Comparison of ENCODE assay signal across 23 cellular contexts in genomic region chr3:193335031-193335430, GRCh38. TPM values are rescaled to one million over a fixed set of nuclear protein-coding genes. Genes with fewer than 3 reads are reported as not detected.
"Had no signal": no experiment of that assay in that cellular context is flagged by ENCODE, and none has a peak within 500 bp of the region (broad histone marks: within the 10 kb centered on the region; RNA-seq: fewer than 3 reads in every experiment).

No MANE protein-coding gene starts in this region.

- DNase-seq: activated CD4-positive, alpha-beta memory T cell treated with anti-CD3 and anti-CD28 coated beads for 36 hours; activated CD4-positive, alpha-beta T cell treated with anti-CD3 and anti-CD28 coated beads for 4 hours; activated naive CD4-positive, alpha-beta T cell treated with Interleukin-2 at 50 U/mL for 16 hours; activated naive CD8-positive, alpha-beta T cell treated with anti-CD3 and anti-CD28 coated beads, Interleukin-2, amount 10 ng/mL, durations not matched to agents 7 days and 5 days; amygdala; colonic mucosa; endodermal cell; erythroblast; heart left ventricle; left ventricle myocardium inferior; right cardiac atrium had no signal

- H3K9me3 ChIP-seq: colonic mucosa, gastroesophageal sphincter had no signal

- H3K27me3 Mint-ChIP-seq: brain, progenitor cell of endocrine pancreas had no signal

- H3K9me3 Mint-ChIP-seq: activated CD4-positive, alpha-beta memory T cell treated with anti-CD3 and anti-CD28 coated beads for 36 hours; central memory CD8-positive, alpha-beta T cell; stimulated activated naive CD8-positive, alpha-beta T cell treated with anti-CD3 and anti-CD28 coated beads, Interleukin-15, Interleukin-2, amounts not matched to agents 100 ng/mL and 50 ng/mL, for 24 hours; T-helper 2 cell treated with Interferon-gamma antibody and Interleukin-4, amounts not matched to agents 5 μg/mL and 100 μg/mL, for 36 hours had no signal

- H3K36me3 Mint-ChIP-seq: activated CD4-positive, alpha-beta memory T cell treated with anti-CD3 and anti-CD28 coated beads for 36 hours; activated naive CD8-positive, alpha-beta T cell treated with anti-CD3 and anti-CD28 coated beads, Interleukin-2, amount 10 ng/mL, durations not matched to agents 7 days and 5 days; brain; neural progenitor cell had no signal

- H3K4me1 Mint-ChIP-seq: activated naive CD8-positive, alpha-beta T cell treated with anti-CD3 and anti-CD28 coated beads, Interleukin-2, amount 10 ng/mL, durations not matched to agents 7 days and 5 days; brain; central memory CD8-positive, alpha-beta T cell; neural progenitor cell had no signal

- H3K27ac ChIP-seq: colonic mucosa, gastroesophageal sphincter, heart left ventricle, left ventricle myocardium inferior, neural progenitor cell, tibial nerve had no signal

- H3K4me1 ChIP-seq: colonic mucosa, gastroesophageal sphincter, left ventricle myocardium inferior, neural progenitor cell, tibial nerve had no signal

- H3K27ac Mint-ChIP-seq: activated CD4-positive, alpha-beta memory T cell treated with anti-CD3 and anti-CD28 coated beads for 36 hours; activated naive CD8-positive, alpha-beta T cell treated with anti-CD3 and anti-CD28 coated beads, Interleukin-2, amount 10 ng/mL, durations not matched to agents 7 days and 5 days; brain; endodermal cell; neural progenitor cell; progenitor cell of endocrine pancreas; stimulated activated naive CD8-positive, alpha-beta T cell treated with anti-CD3 and anti-CD28 coated beads, Interleukin-15, Interleukin-2, amounts not matched to agents 100 ng/mL and 50 ng/mL, for 24 hours; T-helper 2 cell treated with Interferon-gamma antibody and Interleukin-4, amounts not matched to agents 5 μg/mL and 100 μg/mL, for 36 hours had no signal

- H3K36me3 ChIP-seq: colonic mucosa, gastroesophageal sphincter, heart left ventricle, left ventricle myocardium inferior, neural progenitor cell, tibial nerve had no signal

- H3K4me3 Mint-ChIP-seq: activated CD4-positive, alpha-beta memory T cell treated with anti-CD3 and anti-CD28 coated beads for 36 hours; activated naive CD8-positive, alpha-beta T cell treated with anti-CD3 and anti-CD28 coated beads, Interleukin-2, amount 10 ng/mL, durations not matched to agents 7 days and 5 days; brain; central memory CD8-positive, alpha-beta T cell; endodermal cell; neural progenitor cell; stimulated activated naive CD8-positive, alpha-beta T cell treated with anti-CD3 and anti-CD28 coated beads, Interleukin-15, Interleukin-2, amounts not matched to agents 100 ng/mL and 50 ng/mL, for 24 hours; T-helper 2 cell treated with Interferon-gamma antibody and Interleukin-4, amounts not matched to agents 5 μg/mL and 100 μg/mL, for 36 hours had no signal

- ATAC-seq: gastroesophageal sphincter, heart left ventricle, right cardiac atrium had no signal

- H3K4me3 ChIP-seq: colonic mucosa, gastroesophageal sphincter, heart left ventricle, left ventricle myocardium inferior, neural progenitor cell, tibial nerve had no signal

- H3K27me3 ChIP-seq: colonic mucosa, gastroesophageal sphincter, heart left ventricle, neural progenitor cell, tibial nerve had no signal

RNA-seq across cellular contexts. Expression of gene ATP13A5, which starts 43.5 kb away (rescaled TPM):
- total RNA-seq: activated CD4-positive, alpha-beta memory T cell treated with anti-CD3 and anti-CD28 coated beads for 36 hours; activated naive CD8-positive, alpha-beta T cell treated with anti-CD3 and anti-CD28 coated beads, Interleukin-2, amount 10 ng/mL, durations not matched to agents 7 days and 5 days; heart left ventricle; kidney epithelial cell; left ventricle myocardium inferior; mononuclear cell; osteoblast; right cardiac atrium; skeletal muscle tissue had no signal
- polyA plus RNA-seq: heart left ventricle had no signal
